ENCODE assay signal across 11 cellular contexts in the genomic region with DNA sequence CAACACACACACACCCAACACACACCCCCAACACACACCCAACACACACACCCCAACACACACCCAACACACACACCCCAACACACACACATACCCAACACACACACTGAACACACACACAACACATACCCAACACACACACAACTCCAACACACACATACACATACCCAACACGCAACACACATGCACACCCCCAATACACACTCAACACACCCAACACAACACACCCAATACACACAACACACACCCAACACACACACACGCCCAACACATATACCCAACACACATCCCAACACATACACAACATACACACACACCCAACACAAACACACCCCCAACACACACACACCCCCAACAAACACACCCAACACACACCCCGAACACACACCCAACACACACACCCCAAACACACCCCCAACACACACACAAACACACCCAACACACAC.
"Had no signal": no experiment of that assay in that cellular context is flagged by ENCODE, and none has a peak within 500 bp of the region (broad histone marks: within the 10 kb centered on the region; RNA-seq: fewer than 3 reads in every experiment).

No MANE protein-coding gene starts in this region.

- H3K36me3 ChIP-seq: brain microvascular endothelial cell, vagina had no signal

- H3K9me3 Mint-ChIP-seq: activated CD4-positive, alpha-beta memory T cell treated with anti-CD3 and anti-CD28 coated beads for 36 hours had no signal

- H3K27ac Mint-ChIP-seq: activated CD4-positive, alpha-beta memory T cell treated with anti-CD3 and anti-CD28 coated beads for 36 hours had no signal

- H3K27ac ChIP-seq: brain microvascular endothelial cell, esophagus muscularis mucosa, parathyroid adenoma, skin epidermis, vagina had no signal

- H3K4me3 Mint-ChIP-seq: activated CD4-positive, alpha-beta memory T cell treated with anti-CD3 and anti-CD28 coated beads for 36 hours; activated naive CD4-positive, alpha-beta T cell treated with anti-CD3 and anti-CD28 coated beads, Interleukin-2, amount 10 ng/mL, durations not matched to agents 7 days and 5 days; neural crest cell had no signal

- H3K4me3 ChIP-seq: esophagus muscularis mucosa, skin epidermis, vagina had no signal

- DNase-seq: activated naive CD4-positive, alpha-beta T cell treated with anti-CD3 and anti-CD28 coated beads, Interleukin-2, amount 10 ng/mL, durations not matched to agents 7 days and 5 days; brain microvascular endothelial cell; dermis blood vessel endothelial cell; hypothalamus; kidney glomerular epithelial cell had no signal

- H3K27me3 ChIP-seq: brain microvascular endothelial cell, vagina had no signal

- H3K36me3 Mint-ChIP-seq: activated CD4-positive, alpha-beta memory T cell treated with anti-CD3 and anti-CD28 coated beads for 36 hours had no signal

- H3K27me3 Mint-ChIP-seq: activated CD4-positive, alpha-beta memory T cell treated with anti-CD3 and anti-CD28 coated beads for 36 hours had no signal

- H3K9ac ChIP-seq: parathyroid adenoma had no signal

- H3K9me3 ChIP-seq: esophagus muscularis mucosa, vagina had no signal

- H3K4me1 ChIP-seq: esophagus muscularis mucosa, parathyroid adenoma, vagina had no signal

- H2AFZ ChIP-seq: parathyroid adenoma had no signal
